ENCODE assay signal across 22 cellular contexts in the genomic region with DNA sequence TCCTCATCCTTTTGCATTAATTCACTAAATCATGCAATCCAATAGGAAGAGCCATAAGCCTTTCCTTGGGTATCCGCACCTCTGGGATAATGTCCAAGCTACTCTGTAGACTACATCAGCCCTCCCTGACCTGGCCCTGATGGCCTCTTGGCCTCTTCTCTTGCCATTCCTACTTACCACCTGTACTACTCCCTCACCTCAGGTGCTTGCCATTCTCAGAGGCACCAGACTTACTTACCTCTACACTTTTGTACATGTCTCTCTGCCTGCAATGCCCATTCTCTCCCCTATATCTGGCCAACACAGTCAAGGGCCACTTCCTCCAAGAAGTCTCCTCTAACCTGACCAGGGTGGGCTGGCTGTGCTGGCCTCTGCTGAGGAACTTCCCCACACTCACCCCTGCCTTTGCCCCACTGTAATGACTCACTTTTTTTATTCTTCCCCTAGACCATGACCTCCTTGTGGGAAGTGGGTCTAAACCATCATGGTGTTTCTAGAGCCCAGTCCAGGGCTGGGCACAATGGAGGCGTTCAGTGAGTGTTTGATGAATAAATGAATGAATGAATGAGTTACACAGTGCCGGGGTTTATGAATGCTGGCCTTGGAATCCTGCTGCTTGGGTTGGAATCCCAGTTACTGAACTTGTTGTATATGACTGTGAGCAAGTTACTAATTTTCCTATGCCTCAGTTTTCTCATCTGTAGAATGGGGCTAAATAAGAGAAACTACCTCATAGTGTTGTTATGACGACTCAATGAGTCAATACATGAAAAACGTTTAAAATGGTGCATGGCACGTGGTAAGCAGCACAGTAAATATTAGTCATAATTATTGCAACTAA.
DNase-seq lines count a peak whose midpoint lies in the region; ATAC-seq, FAIRE-seq and TF ChIP-seq lines count a peak whose summit lies in the region.
"Had no signal": no experiment of that assay in that cellular context is flagged by ENCODE, and none has a peak within 500 bp of the region (broad histone marks: within the 10 kb centered on the region; RNA-seq: fewer than 3 reads in every experiment).

No MANE protein-coding gene starts in this region.

- FAIRE-seq in HepG2 (lab: Jason Lieb, UNC), result no peak
- FAIRE-seq: D721Med had no signal

- H3K4me1 ChIP-seq in colonic mucosa (no peaks in the 10 kb centered on the region), HepG2 (ENCODE audit: insufficient read depth, low read length) (no peaks in the 10 kb centered on the region)
- H3K4me1 ChIP-seq: HAP-1, SJCRH30 had no signal

- H3K27me3 ChIP-seq in colonic mucosa (no peaks in the 10 kb centered on the region), HepG2 (ENCODE audit: control insufficient read depth in 1 of 2, insufficient read depth in 2 of 2, low read length in 2 of 2) (no peaks in the 10 kb centered on the region)
- H3K27me3 ChIP-seq: MG63, SJCRH30 had no signal

- no peak for TF ChIP-seq POLR2A in HepG2 (IDR thresholded peaks at IDR 0.05; ENCODE audit: insufficient read depth in 1 of 2, low read depth in 2 of 2, low read length in 2 of 2)

- peak; percentile 27 for ATAC-seq in activated naive CD8-positive, alpha-beta T cell treated with anti-CD3 and anti-CD28 coated beads, Interleukin-2, amount 50 U/mL, for 24 hours
- no peak for ATAC-seq in HepG2
- ATAC-seq in GM21367 (IDR thresholded peaks at IDR 0.05; ENCODE audit: unreplicated experiment), result no peak

- DNase-seq in activated naive CD8-positive, alpha-beta T cell treated with anti-CD3 and anti-CD28 coated beads, Interleukin-2, amount 50 U/mL, for 24 hours, result no peak
- DNase-seq in activated naive CD8-positive, alpha-beta T cell treated with anti-CD3 and anti-CD28 coated beads for 36 hours, result no peak
- DNase-seq in colonic mucosa (peak; percentile 7), HepG2 (ENCODE audit: low spot score) (no peak), activated T-cell treated with anti-CD3 and anti-CD28 coated beads for 4 hours (no peak), AG08395 (ENCODE audit: low spot score) (no peak)
- DNase-seq: C1 segment of cervical spinal cord; CD8-positive, alpha-beta memory T cell; IMR-90; Karpas-422; MG63; NCI-H1048; NCI-H1436 treated with DMSO at 0.1 percent for 48 hours; NCI-H2029; NCI-H345; NCI-H524 treated with DMSO at 0.1 percent for 48 hours; PC-9; SJCRH30 had no signal

- no peak overlapping the region for H3K4me3 Mint-ChIP-seq in activated naive CD8-positive, alpha-beta T cell treated with anti-CD3 and anti-CD28 coated beads, Interleukin-2, amount 50 U/mL, for 24 hours
- H3K4me3 Mint-ChIP-seq in activated naive CD8-positive, alpha-beta T cell treated with anti-CD3 and anti-CD28 coated beads for 36 hours, result no peak overlapping the region
- H3K4me3 Mint-ChIP-seq: CD8-positive, alpha-beta memory T cell had no signal

- intact Hi-C loops in colonic mucosa (cut with DNase I) (no loop called here), HepG2 (cut with micrococcal nuclease; ENCODE audit: unreplicated experiment) (no loop called here)

- H3K9ac ChIP-seq in colonic mucosa (ENCODE audit: low read depth in 2 of 2, low read length in 2 of 2) (no peak overlapping the region), HepG2 (ENCODE audit: insufficient read depth, low read depth, low read length) (no peak overlapping the region)

- no peaks in the 10 kb centered on the region for H4K20me1 ChIP-seq in HepG2 (ENCODE audit: insufficient read depth, low read length)

- no TSS peak for BruUV-seq in HepG2 (replicated peaks; lab: Mats Ljungman, UMichigan)

- H3K9me3 Mint-ChIP-seq in activated naive CD8-positive, alpha-beta T cell treated with anti-CD3 and anti-CD28 coated beads, Interleukin-2, amount 50 U/mL, for 24 hours, result no peaks in the 10 kb centered on the region
- no peaks in the 10 kb centered on the region for H3K9me3 Mint-ChIP-seq in activated naive CD8-positive, alpha-beta T cell treated with anti-CD3 and anti-CD28 coated beads for 36 hours
- H3K9me3 Mint-ChIP-seq: CD8-positive, alpha-beta memory T cell had no signal

- H3K9me3 ChIP-seq in colonic mucosa (no peaks in the 10 kb centered on the region), HepG2 (ENCODE audit: low read length) (no peaks in the 10 kb centered on the region)
- H3K9me3 ChIP-seq: HAP-1, MG63, SJCRH30 had no signal

- in situ Hi-C loops in HepG2 (cut with HindIII; ENCODE audit: extremely low pct_ligation_motif_present, low pct_unique_long_range_greater_than_20kb), result no loop called here

- TF ChIP-seq EP300 in HepG2 (IDR thresholded peaks at IDR 0.05; ENCODE audit: low read depth in 2 of 2, low read length in 2 of 2) (no peak), HepG2 (CRISPR knock-in tag; IDR thresholded peaks at IDR 0.05; ENCODE audit: borderline replicate concordance) (no peak)

- H3K27ac Mint-ChIP-seq in activated naive CD8-positive, alpha-beta T cell treated with anti-CD3 and anti-CD28 coated beads, Interleukin-2, amount 50 U/mL, for 24 hours, result no peak overlapping the region
- no peak overlapping the region for H3K27ac Mint-ChIP-seq in activated naive CD8-positive, alpha-beta T cell treated with anti-CD3 and anti-CD28 coated beads for 36 hours
- H3K27ac Mint-ChIP-seq: CD8-positive, alpha-beta memory T cell had no signal

- H3K79me2 ChIP-seq in HepG2 (ENCODE audit: insufficient read depth, low read length), result no peaks in the 10 kb centered on the region

- no peak overlapping the region for H3K27ac ChIP-seq in colonic mucosa
- H3K27ac ChIP-seq in HepG2 (ENCODE audit: extremely low read length, insufficient read depth, low read length), result no peak overlapping the region
- H3K27ac ChIP-seq: HL-60, PC-9, SJCRH30 had no signal

- no peaks in the 10 kb centered on the region for H3K4me1 Mint-ChIP-seq in activated naive CD8-positive, alpha-beta T cell treated with anti-CD3 and anti-CD28 coated beads, Interleukin-2, amount 50 U/mL, for 24 hours
- no peaks in the 10 kb centered on the region for H3K4me1 Mint-ChIP-seq in activated naive CD8-positive, alpha-beta T cell treated with anti-CD3 and anti-CD28 coated beads for 36 hours
- H3K4me1 Mint-ChIP-seq: CD8-positive, alpha-beta memory T cell had no signal

- H3K36me3 Mint-ChIP-seq in activated naive CD8-positive, alpha-beta T cell treated with anti-CD3 and anti-CD28 coated beads, Interleukin-2, amount 50 U/mL, for 24 hours (ENCODE audit: low read depth), result no peaks in the 10 kb centered on the region
- no peaks in the 10 kb centered on the region for H3K36me3 Mint-ChIP-seq in activated naive CD8-positive, alpha-beta T cell treated with anti-CD3 and anti-CD28 coated beads for 36 hours
- H3K36me3 Mint-ChIP-seq: CD8-positive, alpha-beta memory T cell had no signal

- no peak overlapping the region for H2AFZ ChIP-seq in HepG2 (ENCODE audit: low read length)
- H2AFZ ChIP-seq: PC-9 had no signal

- no peak overlapping the region for H3K4me2 ChIP-seq in HepG2 (ENCODE audit: low read depth, low read length)

- H3K36me3 ChIP-seq in colonic mucosa, result no peaks in the 10 kb centered on the region
- no peaks in the 10 kb centered on the region for H3K36me3 ChIP-seq in HepG2 (replicated peaks in 1 of 2; ENCODE audit: control insufficient read depth in 1 of 2, insufficient read depth in 2 of 2, low read length in 2 of 2)
- H3K36me3 ChIP-seq: HAP-1, MG63, SJCRH30 had no signal

- no peak overlapping the region for H3K4me3 ChIP-seq in colonic mucosa
- no peak overlapping the region for H3K4me3 ChIP-seq in HepG2 (replicated peaks in 1 of 3; ENCODE audit: insufficient read depth in 1 of 3, low read depth in 2 of 3, low read length in 3 of 3)
- H3K4me3 ChIP-seq: HAP-1, MG63, PC-9, SJCRH30 had no signal

- POLR2A ChIA-PET in HepG2 (lab: Yijun Ruan, JAX), result no interaction called here

- 18% methylated on average over 6 of the region's 6 CpGs for WGBS in HepG2 (ENCODE audit: low lambda C conversion rate)

- TF ChIP-seq RAD21 in HepG2 (CRISPR knock-in tag; IDR thresholded peaks at IDR 0.05), result no peak

- H3K27me3 Mint-ChIP-seq in activated naive CD8-positive, alpha-beta T cell treated with anti-CD3 and anti-CD28 coated beads, Interleukin-2, amount 50 U/mL, for 24 hours, result peaks cover 4% of the 10 kb centered on the region
- H3K27me3 Mint-ChIP-seq in activated naive CD8-positive, alpha-beta T cell treated with anti-CD3 and anti-CD28 coated beads for 36 hours, result peaks cover 5% of the 10 kb centered on the region

- TF ChIP-seq CTCF in colonic mucosa (IDR thresholded peaks at IDR 0.05) (no peak), HepG2 (CRISPR knock-in tag; IDR thresholded peaks at IDR 0.05) (no peak)

- CTCF ChIA-PET in HepG2 (lab: Yijun Ruan, JAX; ENCODE audit: low intra/inter-chr PET ratio, low total read pairs), result no interaction called here

TF ChIP-seq in HepG2, 621 proteins besides CTCF, POLR2A, EP300 and RAD21:
- peak; percentile 57 for TF ChIP-seq ZNF629 (CRISPR knock-in tag; conservative IDR thresholded peaks at IDR 0.05)
- TF ChIP-seq BORCS8-MEF2B (CRISPR knock-in tag; IDR thresholded peaks at IDR 0.05), result no peak
